ENCODE assay signal across 24 cellular contexts in the genomic region with DNA sequence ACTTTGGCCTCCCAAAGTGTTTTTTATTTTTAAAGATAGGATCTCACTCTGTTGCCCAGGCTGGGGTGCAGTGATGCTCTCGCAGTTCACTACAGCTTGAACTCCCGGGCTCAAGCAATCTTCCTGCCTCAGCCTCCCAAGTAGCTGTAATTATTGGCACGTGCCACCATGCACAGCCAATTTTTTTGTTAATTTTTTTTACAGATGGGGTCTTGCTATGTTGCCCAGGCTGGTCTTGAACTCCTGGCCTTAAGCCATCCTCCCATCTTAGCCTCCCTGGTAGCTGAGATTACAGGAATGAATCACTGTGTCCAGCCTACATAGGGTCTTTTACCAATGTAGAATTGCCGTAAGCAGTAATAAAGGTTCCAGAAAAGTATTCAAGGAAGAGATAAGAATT.
"Had no signal": no experiment of that assay in that cellular context is flagged by ENCODE, and none has a peak within 500 bp of the region (broad histone marks: within the 10 kb centered on the region; RNA-seq: fewer than 3 reads in every experiment).

No MANE protein-coding gene starts in this region.

- H3K27ac Mint-ChIP-seq: mesothelial cell of epicardium had no signal

- DNase-seq: dermis blood vessel endothelial cell; dorsolateral prefrontal cortex; effector CD4-positive, alpha-beta T cell; effector memory CD4-positive, alpha-beta T cell; foreskin keratinocyte; glutamatergic neuron; head of caudate nucleus; heart right ventricle; hippocampal formation; left cardiac atrium; left lung; left ventricle myocardium superior; lower lobe of right lung; mesenchymal stem cell; mucosa of descending colon had no signal

- H3K4me1 Mint-ChIP-seq: mesothelial cell of epicardium had no signal

- FAIRE-seq: colon, endothelial cell of umbilical vein, frontal cortex, islet of Langerhans, keratinocyte had no signal

- H3K9me3 ChIP-seq: esophagus muscularis mucosa, gastroesophageal sphincter, left lung, lower lobe of right lung, mucosa of descending colon had no signal

- H3K4me3 ChIP-seq: coronary artery, dorsolateral prefrontal cortex, esophagus muscularis mucosa, gastroesophageal sphincter, heart right ventricle, left lung, lower lobe of right lung, mucosa of descending colon had no signal

- H3K27ac ChIP-seq: coronary artery, esophagus muscularis mucosa, foreskin keratinocyte, gastroesophageal sphincter, heart right ventricle, lower lobe of right lung had no signal

- ATAC-seq: foreskin keratinocyte, gastroesophageal sphincter, heart right ventricle, left cardiac atrium, left lung, left ventricle myocardium superior, lower lobe of right lung, mucosa of descending colon had no signal

- H3K27me3 ChIP-seq: dorsolateral prefrontal cortex, esophagus muscularis mucosa, foreskin keratinocyte, gastroesophageal sphincter, heart right ventricle, left lung had no signal

- H3K4me1 ChIP-seq: esophagus muscularis mucosa, foreskin keratinocyte, gastroesophageal sphincter, heart right ventricle, lower lobe of right lung had no signal

- H3K4me3 Mint-ChIP-seq: mesothelial cell of epicardium had no signal
